In genomic region chrX:49879656-49880277, GRCh38 we compare ENCODE assay signal across 8 cellular contexts. TPM values are rescaled to one million over a fixed set of nuclear protein-coding genes. Genes with fewer than 3 reads are reported as not detected.
DNase-seq lines count a peak whose midpoint lies in the region; ATAC-seq and TF ChIP-seq lines count a peak whose summit lies in the region.

No MANE protein-coding gene starts in this region.

- no peak overlapping the region for H3K56ac ChIP-seq in H9 (ENCODE audit: insufficient read length, low read depth, low read length)

- no peak overlapping the region for H3K14ac ChIP-seq in H9 (ENCODE audit: insufficient read depth, low read length)

- WGBS in H9 (ENCODE audit: extremely low coverage, insufficient read length, low lambda C conversion rate) = no CpG with 5 or more reads among the region's 55 CpGs

- H3K4me1 ChIP-seq in H9 (ENCODE audit: insufficient read depth, low read length) = 0 out of 2 replicates have a peak, but pooled peaks cover 3% of the 10 kb centered on the region

- H3K27me3 ChIP-seq in H9 (ENCODE audit: insufficient read depth, low read length) = no peaks in the 10 kb centered on the region; the same call in 1 of the 2 replicates

- peak overlapping the region; percentile 56 for H3K18ac ChIP-seq in H9 (ENCODE audit: insufficient read length, low read depth, low read length)

- ATAC-seq in natural killer cell treated with Interleukin-12 subunit alpha and Interleukin-12 subunit beta and Interleukin-15 and Interleukin-18, amount 100 ng/mL, for 72 hours = peak in 1 of 2 donors; percentile 39
- ATAC-seq in GM18517 (IDR thresholded peaks at IDR 0.05; ENCODE audit: unreplicated experiment) = no peak

- H3K9ac ChIP-seq in H9 (ENCODE audit: extremely low read depth, insufficient read length, low read length) = peak overlapping the region; percentile 21

- H3K4ac ChIP-seq in H9 (ENCODE audit: low read depth, low read length) = no peak overlapping the region

- H2BK12ac ChIP-seq in H9 (ENCODE audit: insufficient read length, low read depth, low read length) = no peak overlapping the region

- no peak overlapping the region for H4K5ac ChIP-seq in H9 (ENCODE audit: insufficient read length, low read depth, low read length)

- H3K79me1 ChIP-seq in H9 (ENCODE audit: insufficient read depth, low read depth, low read length, poor library complexity, severe bottlenecking) = no peaks in the 10 kb centered on the region

- H3K4me1 Mint-ChIP-seq in CD14-positive monocyte (peaks cover 37% of the 10 kb centered on the region), H9 (peaks cover 10% of the 10 kb centered on the region in 2 experiments)
- peaks cover 4 to 20% of the 10 kb centered on the region in 2 donors for H3K4me1 Mint-ChIP-seq in natural killer cell treated with Interleukin-12 subunit alpha and Interleukin-12 subunit beta and Interleukin-15 and Interleukin-18, amount 100 ng/mL, for 72 hours (ENCODE audit: low read depth in 2 of 2)

- H3K36me3 Mint-ChIP-seq in CD14-positive monocyte (no peaks in the 10 kb centered on the region), H9 (ENCODE audit: insufficient read depth in 1 of 3, low read depth in 3 of 3) (peaks cover 11 to 21% (median 15%) of the 10 kb centered on the region in 3 experiments)
- H3K36me3 Mint-ChIP-seq in natural killer cell treated with Interleukin-12 subunit alpha and Interleukin-12 subunit beta and Interleukin-15 and Interleukin-18, amount 100 ng/mL, for 72 hours = no peaks in the 10 kb centered on the region

- no peaks in the 10 kb centered on the region for H4K20me1 ChIP-seq in H9 (ENCODE audit: control insufficient read depth, insufficient read depth, insufficient read length)

- peak overlapping the region; percentile 74 to 88 for H3K4me3 Mint-ChIP-seq in CD14-positive monocyte
- H3K4me3 Mint-ChIP-seq in H9 = peak overlapping the region; percentile 72 to 85
- peak overlapping the region; percentile 74 for H3K4me3 Mint-ChIP-seq in natural killer cell treated with Interleukin-12 subunit alpha and Interleukin-12 subunit beta and Interleukin-15 and Interleukin-18, amount 100 ng/mL, for 72 hours

- no peak overlapping the region for H2BK20ac ChIP-seq in H9 (ENCODE audit: low read depth, low read length, poor library complexity, severe bottlenecking)

- no peaks in the 10 kb centered on the region for H3K79me2 ChIP-seq in H9 (ENCODE audit: insufficient read depth, low read length)

- H3K23me2 ChIP-seq in H9 (ENCODE audit: insufficient read length, low read depth, low read length, poor library complexity, severe bottlenecking) = peaks cover 6% of the 10 kb centered on the region

- H3K27ac Mint-ChIP-seq in CD14-positive monocyte = peak overlapping the region in 4 of 7 donors; percentile 35 to 82 (median 74)
- no peak overlapping the region for H3K27ac Mint-ChIP-seq in H9
- H3K27ac Mint-ChIP-seq in natural killer cell treated with Interleukin-12 subunit alpha and Interleukin-12 subunit beta and Interleukin-15 and Interleukin-18, amount 100 ng/mL, for 72 hours = no peak overlapping the region

- no peak for DNase-seq in CD14-positive monocyte (ENCODE audit: low spot score)
- no peak for DNase-seq in H9
- peak; percentile 0 for DNase-seq in RPMI7951 (ENCODE audit: low read depth)
- no peak for DNase-seq in epithelial cell of prostate (ENCODE audit: low read depth, low spot score)
- no peak for DNase-seq in natural killer cell treated with Interleukin-12 subunit alpha and Interleukin-12 subunit beta and Interleukin-15 and Interleukin-18, amount 100 ng/mL, for 72 hours (ENCODE audit: low spot score)
- no peak for DNase-seq in activated CD4-positive, alpha-beta T cell treated with anti-CD3 and anti-CD28 coated beads for 1 hour
- DNase-seq in activated CD4-positive, alpha-beta T cell treated with anti-CD3 and anti-CD28 coated beads, Interleukin-2, amount 50 U/mL, for 1 hour = no peak

- H2AK5ac ChIP-seq in H9 (ENCODE audit: insufficient read length, low read length) = no peak overlapping the region

- no peak overlapping the region for H4K91ac ChIP-seq in H9 (ENCODE audit: insufficient read length, low read depth, low read length)

- intact Hi-C loops in CD14-positive monocyte (cut with micrococcal nuclease) = no loop called here

- H2AFZ ChIP-seq in H9 (ENCODE audit: low read length) = no peak overlapping the region

- H2BK120ac ChIP-seq in H9 (ENCODE audit: low read depth, low read length, poor library complexity, severe bottlenecking) = no peak overlapping the region

- H3K9me3 Mint-ChIP-seq in CD14-positive monocyte (peaks cover 0 to 3% (median 0%) of the 10 kb centered on the region in 7 donors), H9 (peaks cover 56 to 72% of the 10 kb centered on the region in 2 experiments)
- H3K9me3 Mint-ChIP-seq in natural killer cell treated with Interleukin-12 subunit alpha and Interleukin-12 subunit beta and Interleukin-15 and Interleukin-18, amount 100 ng/mL, for 72 hours = no peaks in the 10 kb centered on the region

- H2BK5ac ChIP-seq in H9 (ENCODE audit: insufficient read length, low read length) = no peak overlapping the region

- H3K27ac ChIP-seq in H9 (ENCODE audit: insufficient read length, low read depth, low read length) = no peak overlapping the region
- H3K27ac ChIP-seq in epithelial cell of prostate = peak overlapping the region; percentile 60

- TF ChIP-seq CTCF in CD14-positive monocyte (IDR thresholded peaks at IDR 0.05) (no peak), H9 (conservative IDR thresholded peaks at IDR 0.05) (no peak)

- no peak overlapping the region for H4K8ac ChIP-seq in H9 (replicated peaks; ENCODE audit: insufficient read length, low read depth, low read length)

- no peak overlapping the region for H3K23ac ChIP-seq in H9 (ENCODE audit: insufficient read length, low read depth, low read length)

- H3T11ph ChIP-seq in H9 (ENCODE audit: low read length) = no peak overlapping the region

- H3K9me3 ChIP-seq in H9 (ENCODE audit: control insufficient read depth, low read depth, low read length) = peaks cover 19% of the 10 kb centered on the region

- H3K27me3 Mint-ChIP-seq in CD14-positive monocyte (ENCODE audit: low read depth in 3 of 3) = no peaks in the 10 kb centered on the region
- H3K27me3 Mint-ChIP-seq in H9 (ENCODE audit: low read depth) = peaks cover 18% of the 10 kb centered on the region
- peaks cover 0 to 6% of the 10 kb centered on the region in 2 donors for H3K27me3 Mint-ChIP-seq in natural killer cell treated with Interleukin-12 subunit alpha and Interleukin-12 subunit beta and Interleukin-15 and Interleukin-18, amount 100 ng/mL, for 72 hours

- H3K4me2 ChIP-seq in H9 (ENCODE audit: insufficient read depth, insufficient read length, low read length) = peak overlapping the region; percentile 84

- no peak overlapping the region for H2BK15ac ChIP-seq in H9 (ENCODE audit: low read depth, low read length)

RNA-seq across cellular contexts. Expression of gene USP27X, which starts 0.5 kb away (rescaled TPM):
- polyA plus RNA-seq in CD14-positive monocyte = under 1 TPM; 0.16 to 0.23 TPM
- 5.7 and 6.3 TPM in 2 replicates for total RNA-seq in H9 (2021)
- 1.4 and 1.8 TPM in 2 replicates for total RNA-seq in RPMI7951 (2014; rRNA removed; shearing (Covaris generic))
- under 1 TPM; 0.81 to 1.00 TPM for total RNA-seq in natural killer cell treated with Interleukin-12 subunit alpha and Interleukin-12 subunit beta and Interleukin-15 and Interleukin-18, amount 100 ng/mL, for 72 hours

RNA-seq across cellular contexts. Expression of gene CLCN5, which starts 42.6 kb away (rescaled TPM):
- polyA plus RNA-seq in CD14-positive monocyte = 1 to 10 TPM; 4.1 to 4.2 TPM
- 5.9 and 7.5 TPM in 2 replicates for total RNA-seq in H9 (2021)
- 6.6 and 10.8 TPM in 2 replicates for total RNA-seq in RPMI7951 (2014; rRNA removed; shearing (Covaris generic))
- total RNA-seq in natural killer cell treated with Interleukin-12 subunit alpha and Interleukin-12 subunit beta and Interleukin-15 and Interleukin-18, amount 100 ng/mL, for 72 hours = 1 to 10 TPM; 3.8 to 6.2 TPM

RNA-seq across cellular contexts. Expression of gene PAGE4, which starts 50.7 kb away (rescaled TPM):
- not detected for polyA plus RNA-seq in CD14-positive monocyte
- 0.57 TPM in 1 of 2 replicates, not detected in the other for total RNA-seq in H9 (2021)
- not detected in 2 replicates for total RNA-seq in RPMI7951 (2014; rRNA removed; shearing (Covaris generic))
- not detected for total RNA-seq in natural killer cell treated with Interleukin-12 subunit alpha and Interleukin-12 subunit beta and Interleukin-15 and Interleukin-18, amount 100 ng/mL, for 72 hours

Comparison
In these comparisons a context has a peak if more than half of its experiments do, and no peak if none do; other contexts are left out.
1. H3K27ac Mint-ChIP-seq: peak in CD14-positive monocyte (4 of 7); none in H9 (0 of 3) and natural killer cell treated with Interleukin-12 subunit alpha and Interleukin-12 subunit beta and Interleukin-15 and Interleukin-18, amount 100 ng/mL, for 72 hours (0 of 2).
2. Peak in every context shown above with its lines, with median percentiles within 50 percentile points of each other: H3K4me3 Mint-ChIP-seq.